Comparison of ENCODE assay signal across 1 cellular context in genomic region chr18:32714571-32715148, GRCh38.
A peak's percentile ranks its signal among the peaks of the same experiment; 100 is the strongest.
TF ChIP-seq lines count a peak whose summit lies in the region.

No MANE protein-coding gene starts in this region.

TF ChIP-seq in HepG2, 621 proteins besides CTCF, POLR2A, EP300 and RAD21 (continued from another document):
- TF ChIP-seq ATF2 (CRISPR knock-in tag; IDR thresholded peaks at IDR 0.05), result no peak
- TF ChIP-seq ZNF264 (CRISPR knock-in tag; IDR thresholded peaks at IDR 0.05), result 0 out of 2 replicates have a peak, but pooled peaks have one; percentile 26
- no peak for TF ChIP-seq NR2F6 (IDR thresholded peaks at IDR 0.05)
- TF ChIP-seq NR2F6 (CRISPR knock-in tag; IDR thresholded peaks at IDR 0.05), result peak; percentile 22; the same call in 1 of the 2 replicates
- no peak for TF ChIP-seq ZNF616 (CRISPR knock-in tag; IDR thresholded peaks at IDR 0.05; ENCODE audit: low read depth)
- no peak for TF ChIP-seq TFDP2 (CRISPR knock-in tag; IDR thresholded peaks at IDR 0.05)
- TF ChIP-seq ELF3 (CRISPR knock-in tag; IDR thresholded peaks at IDR 0.05), result peak; percentile 66; the same call in 1 of the 2 replicates
- no peak for TF ChIP-seq ZNF670 (CRISPR knock-in tag; IDR thresholded peaks at IDR 0.05; ENCODE audit: borderline replicate concordance)
- no peak for TF ChIP-seq ZNF207 (IDR thresholded peaks at IDR 0.05; ENCODE audit: borderline replicate concordance)
- no peak for TF ChIP-seq ZEB1 (IDR thresholded peaks at IDR 0.05; ENCODE audit: insufficient replicate concordance, low read depth)
- TF ChIP-seq GMEB1 (CRISPR knock-in tag; IDR thresholded peaks at IDR 0.05; ENCODE audit: borderline replicate concordance), result no peak
- TF ChIP-seq MIXL1 (CRISPR knock-in tag; IDR thresholded peaks at IDR 0.05), result peak; percentile 52; the same call in 1 of the 2 replicates
- TF ChIP-seq ZMYM4 (CRISPR knock-in tag; IDR thresholded peaks at IDR 0.05), result peak; percentile 45; the same call in 1 of the 2 replicates
- TF ChIP-seq HOMEZ (CRISPR knock-in tag; IDR thresholded peaks at IDR 0.05; ENCODE audit: low read depth), result 0 out of 2 replicates have a peak, but pooled peaks have one; percentile 34
- TF ChIP-seq ZNF615 (CRISPR knock-in tag; IDR thresholded peaks at IDR 0.05; ENCODE audit: borderline replicate concordance), result no peak
- no peak for TF ChIP-seq GTF2F1 (IDR thresholded peaks at IDR 0.05; ENCODE audit: low read length)
- TF ChIP-seq ZNF362 (CRISPR knock-in tag; IDR thresholded peaks at IDR 0.05; ENCODE audit: borderline replicate concordance), result peak; percentile 71; the same call in 1 of the 2 replicates
- no peak for TF ChIP-seq ZNF709 (CRISPR knock-in tag; IDR thresholded peaks at IDR 0.05)
- TF ChIP-seq PBX3 (CRISPR knock-in tag; IDR thresholded peaks at IDR 0.05; ENCODE audit: borderline replicate concordance), result no peak
- no peak for TF ChIP-seq SRSF1 (optimal IDR thresholded peaks at IDR 0.05; ENCODE audit: low read depth, low read length)
- TF ChIP-seq CEBPG (CRISPR knock-in tag; IDR thresholded peaks at IDR 0.05), result 0 out of 2 replicates have a peak, but pooled peaks have one; percentile 20
- no peak for TF ChIP-seq MYNN (CRISPR knock-in tag; IDR thresholded peaks at IDR 0.05; ENCODE audit: low read depth)
- peak; percentile 11; the same call in 1 of the 2 replicates for TF ChIP-seq RXRB (CRISPR knock-in tag; IDR thresholded peaks at IDR 0.05; ENCODE audit: borderline replicate concordance)
- TF ChIP-seq HMGXB4 (CRISPR knock-in tag; IDR thresholded peaks at IDR 0.05; ENCODE audit: borderline replicate concordance in 1 of 2, low read depth in 1 of 2), result peak; percentile 31 to 46; a peak in 1 of 4 replicates
- peak; percentile 60 for TF ChIP-seq HNF4A (CRISPR knock-in tag; IDR thresholded peaks at IDR 0.05)
- no peak for TF ChIP-seq SOX13 (IDR thresholded peaks at IDR 0.05)
- peak in 1 of 2 experiments; percentile 32; a peak in 1 of 4 replicates for TF ChIP-seq SOX13 (CRISPR knock-in tag; conservative IDR thresholded peaks at IDR 0.05 in 1 of 2, IDR thresholded peaks at IDR 0.05 in 1 of 2)
- no peak for TF ChIP-seq ZNF501 (CRISPR knock-in tag; IDR thresholded peaks at IDR 0.05)
- TF ChIP-seq HNRNPLL (IDR thresholded peaks at IDR 0.05; ENCODE audit: low read depth, low read length, poor library complexity, severe bottlenecking), result no peak
- TF ChIP-seq ZBTB33 (CRISPR knock-in tag; IDR thresholded peaks at IDR 0.05), result no peak
- TF ChIP-seq HNF4G (IDR thresholded peaks at IDR 0.05; ENCODE audit: borderline replicate concordance, low read depth, low read length), result 0 out of 2 replicates have a peak, but pooled peaks have one; percentile 13
- no peak for TF ChIP-seq HNF4G (CRISPR knock-in tag; IDR thresholded peaks at IDR 0.05; ENCODE audit: borderline replicate concordance, low read depth)
- TF ChIP-seq MTERF4 (CRISPR knock-in tag; IDR thresholded peaks at IDR 0.05), result no peak
- no peak for TF ChIP-seq NRL (CRISPR knock-in tag; IDR thresholded peaks at IDR 0.05; ENCODE audit: borderline replicate concordance)
TF ChIP-seq in HepG2: peak in this region for 37.
